ENCODE assay signal across 1 cellular context in genomic region chr16:57987441-57988177, GRCh38.
TF ChIP-seq lines count a peak whose summit lies in the region.

No MANE protein-coding gene starts in this region.

TF ChIP-seq in HepG2, 621 proteins besides CTCF, POLR2A, EP300 and RAD21:
- TF ChIP-seq, protein P1, sequence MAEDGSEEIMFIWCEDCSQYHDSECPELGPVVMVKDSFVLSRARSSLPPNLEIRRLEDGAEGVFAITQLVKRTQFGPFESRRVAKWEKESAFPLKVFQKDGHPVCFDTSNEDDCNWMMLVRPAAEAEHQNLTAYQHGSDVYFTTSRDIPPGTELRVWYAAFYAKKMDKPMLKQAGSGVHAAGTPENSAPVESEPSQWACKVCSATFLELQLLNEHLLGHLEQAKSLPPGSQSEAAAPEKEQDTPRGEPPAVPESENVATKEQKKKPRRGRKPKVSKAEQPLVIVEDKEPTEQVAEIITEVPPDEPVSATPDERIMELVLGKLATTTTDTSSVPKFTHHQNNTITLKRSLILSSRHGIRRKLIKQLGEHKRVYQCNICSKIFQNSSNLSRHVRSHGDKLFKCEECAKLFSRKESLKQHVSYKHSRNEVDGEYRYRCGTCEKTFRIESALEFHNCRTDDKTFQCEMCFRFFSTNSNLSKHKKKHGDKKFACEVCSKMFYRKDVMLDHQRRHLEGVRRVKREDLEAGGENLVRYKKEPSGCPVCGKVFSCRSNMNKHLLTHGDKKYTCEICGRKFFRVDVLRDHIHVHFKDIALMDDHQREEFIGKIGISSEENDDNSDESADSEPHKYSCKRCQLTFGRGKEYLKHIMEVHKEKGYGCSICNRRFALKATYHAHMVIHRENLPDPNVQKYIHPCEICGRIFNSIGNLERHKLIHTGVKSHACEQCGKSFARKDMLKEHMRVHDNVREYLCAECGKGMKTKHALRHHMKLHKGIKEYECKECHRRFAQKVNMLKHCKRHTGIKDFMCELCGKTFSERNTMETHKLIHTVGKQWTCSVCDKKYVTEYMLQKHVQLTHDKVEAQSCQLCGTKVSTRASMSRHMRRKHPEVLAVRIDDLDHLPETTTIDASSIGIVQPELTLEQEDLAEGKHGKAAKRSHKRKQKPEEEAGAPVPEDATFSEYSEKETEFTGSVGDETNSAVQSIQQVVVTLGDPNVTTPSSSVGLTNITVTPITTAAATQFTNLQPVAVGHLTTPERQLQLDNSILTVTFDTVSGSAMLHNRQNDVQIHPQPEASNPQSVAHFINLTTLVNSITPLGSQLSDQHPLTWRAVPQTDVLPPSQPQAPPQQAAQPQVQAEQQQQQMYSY (CRISPR knock-in tag; IDR thresholded peaks at IDR 0.05), result no peak
- peak; percentile 60; the same call in 1 of the 2 replicates for TF ChIP-seq CEBPB (IDR thresholded peaks at IDR 0.05; ENCODE audit: borderline replicate concordance, low read depth, low read length)
